Comparison of ENCODE assay signal across 16 cellular contexts in genomic region chr7:46682841-46683624, GRCh38.
DNase-seq lines count a peak whose midpoint lies in the region; ATAC-seq and TF ChIP-seq lines count a peak whose summit lies in the region.
"Had no signal": no experiment of that assay in that cellular context is flagged by ENCODE, and none has a peak within 500 bp of the region (broad histone marks: within the 10 kb centered on the region; RNA-seq: fewer than 3 reads in every experiment).

No MANE protein-coding gene starts in this region.

- peaks cover 11% of the 10 kb centered on the region for H3K9me3 Mint-ChIP-seq in activated T-helper 1 cell treated with anti-CD3 and anti-CD28 coated beads, Interleukin-12 subunit alpha, Interleukin-12 subunit beta, Interleukin-2, Interleukin-4 antibody, amounts not matched to agents 30 ng/mL and 10 ng/mL and 1 ng/mL, durations not matched to agents 14 hours and 24 hours and 36 hours

- no peaks in the 10 kb centered on the region for H3K27me3 Mint-ChIP-seq in activated T-helper 1 cell treated with anti-CD3 and anti-CD28 coated beads, Interleukin-12 subunit alpha, Interleukin-12 subunit beta, Interleukin-2, Interleukin-4 antibody, amounts not matched to agents 30 ng/mL and 10 ng/mL and 1 ng/mL, durations not matched to agents 14 hours and 24 hours and 36 hours (ENCODE audit: insufficient read depth)
- H3K27me3 Mint-ChIP-seq: natural killer cell treated with Interleukin-12 subunit alpha and Interleukin-12 subunit beta and Interleukin-15 and Interleukin-18, amount 100 ng/mL, for 72 hours had no signal

- no peaks in the 10 kb centered on the region for H3K36me3 Mint-ChIP-seq in activated T-helper 1 cell treated with anti-CD3 and anti-CD28 coated beads, Interleukin-12 subunit alpha, Interleukin-12 subunit beta, Interleukin-2, Interleukin-4 antibody, amounts not matched to agents 30 ng/mL and 10 ng/mL and 1 ng/mL, durations not matched to agents 14 hours and 24 hours and 36 hours (ENCODE audit: low read depth)
- H3K36me3 Mint-ChIP-seq: natural killer cell treated with Interleukin-12 subunit alpha and Interleukin-12 subunit beta and Interleukin-15 and Interleukin-18, amount 100 ng/mL, for 72 hours had no signal

- ATAC-seq in GM18907 (IDR thresholded peaks at IDR 0.05; ENCODE audit: unreplicated experiment) = peak; percentile 88
- no peak for ATAC-seq in GM21515 (IDR thresholded peaks at IDR 0.05; ENCODE audit: unreplicated experiment)
- ATAC-seq: foreskin keratinocyte; natural killer cell treated with Interleukin-12 subunit alpha and Interleukin-12 subunit beta and Interleukin-15 and Interleukin-18, amount 100 ng/mL, for 72 hours had no signal

- DNase-seq in A172 (ENCODE audit: low spot score) (peak; percentile 73), MV-4-11 (lab: John Stamatoyannopoulos, UW) (peak; percentile 33), fibroblast of pulmonary artery (ENCODE audit: low read depth) (peak; percentile 5), posterior cingulate gyrus (no peak)
- DNase-seq in activated T-helper 1 cell treated with anti-CD3 and anti-CD28 coated beads, Interleukin-12 subunit alpha, Interleukin-12 subunit beta, Interleukin-2, Interleukin-4 antibody, amounts not matched to agents 30 ng/mL and 10 ng/mL and 1 ng/mL, durations not matched to agents 14 hours and 24 hours and 36 hours (ENCODE audit: low spot score) = no peak
- no peak for DNase-seq in central memory CD4-positive, alpha-beta T cell
- DNase-seq: activated naive CD4-positive, alpha-beta T cell treated with anti-CD3 and anti-CD28 coated beads, Interleukin-2, amount 50 U/mL, for 16 hours; cortex of kidney; DMS79; NCI-H2107; OCI-M1; upper lobe of left lung had no signal

- H3K27ac Mint-ChIP-seq in activated T-helper 1 cell treated with anti-CD3 and anti-CD28 coated beads, Interleukin-12 subunit alpha, Interleukin-12 subunit beta, Interleukin-2, Interleukin-4 antibody, amounts not matched to agents 30 ng/mL and 10 ng/mL and 1 ng/mL, durations not matched to agents 14 hours and 24 hours and 36 hours = no peak overlapping the region
- H3K27ac Mint-ChIP-seq: natural killer cell treated with Interleukin-12 subunit alpha and Interleukin-12 subunit beta and Interleukin-15 and Interleukin-18, amount 100 ng/mL, for 72 hours had no signal

- H3K4me3 ChIP-seq in fibroblast of pulmonary artery (replicated peaks; ENCODE audit: low read depth, low read length) = no peak overlapping the region
- H3K4me3 ChIP-seq: upper lobe of left lung had no signal

- H3K4me3 Mint-ChIP-seq in activated T-helper 1 cell treated with anti-CD3 and anti-CD28 coated beads, Interleukin-12 subunit alpha, Interleukin-12 subunit beta, Interleukin-2, Interleukin-4 antibody, amounts not matched to agents 30 ng/mL and 10 ng/mL and 1 ng/mL, durations not matched to agents 14 hours and 24 hours and 36 hours = no peak overlapping the region
- H3K4me3 Mint-ChIP-seq: natural killer cell treated with Interleukin-12 subunit alpha and Interleukin-12 subunit beta and Interleukin-15 and Interleukin-18, amount 100 ng/mL, for 72 hours had no signal

- intact Hi-C loops in posterior cingulate gyrus (cut with DNase I) = no loop called here
- intact Hi-C loops in activated T-helper 1 cell treated with anti-CD3 and anti-CD28 coated beads, Interleukin-12 subunit alpha, Interleukin-12 subunit beta, Interleukin-2, Interleukin-4 antibody, amounts not matched to agents 30 ng/mL and 10 ng/mL and 1 ng/mL, durations not matched to agents 14 hours and 24 hours and 36 hours (cut with micrococcal nuclease) = no loop called here

- no peaks in the 10 kb centered on the region for H3K4me1 Mint-ChIP-seq in activated T-helper 1 cell treated with anti-CD3 and anti-CD28 coated beads, Interleukin-12 subunit alpha, Interleukin-12 subunit beta, Interleukin-2, Interleukin-4 antibody, amounts not matched to agents 30 ng/mL and 10 ng/mL and 1 ng/mL, durations not matched to agents 14 hours and 24 hours and 36 hours (ENCODE audit: low read depth)

- TF ChIP-seq CTCF in fibroblast of pulmonary artery (IDR thresholded peaks at IDR 0.05; ENCODE audit: low read length, missing control alignments) = no peak

Comparison
In these comparisons a context has a peak if more than half of its experiments do, and no peak if none do; other contexts are left out.
1. DNase-seq: peak in A172 (single experiment), MV-4-11 (single experiment) and fibroblast of pulmonary artery (single experiment); none in posterior cingulate gyrus (0 of 10), activated T-helper 1 cell treated with anti-CD3 and anti-CD28 coated beads, Interleukin-12 subunit alpha, Interleukin-12 subunit beta, Interleukin-2, Interleukin-4 antibody, amounts not matched to agents 30 ng/mL and 10 ng/mL and 1 ng/mL, durations not matched to agents 14 hours and 24 hours and 36 hours (single experiment) and central memory CD4-positive, alpha-beta T cell (single experiment).